8 cellular contexts compared by ENCODE assay signal in the genomic region with DNA sequence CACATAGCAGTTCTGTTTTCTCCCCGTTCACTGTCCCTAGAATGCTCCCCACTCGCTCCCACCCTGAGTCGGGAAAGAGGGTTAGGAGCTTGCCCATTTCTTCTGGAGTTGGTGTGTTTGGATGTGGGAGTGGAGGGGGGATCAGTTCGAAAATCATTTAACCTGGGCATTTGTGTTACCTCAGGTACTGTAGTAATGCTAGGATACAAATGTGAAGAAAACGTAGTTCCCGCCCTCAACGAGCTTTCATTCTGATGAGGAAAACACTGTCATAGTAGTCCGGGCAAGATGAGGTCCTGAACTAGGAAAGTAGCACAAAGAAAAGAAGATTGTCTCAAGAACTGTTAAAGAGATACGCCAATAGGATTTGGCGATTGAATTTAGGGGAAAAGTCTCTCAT. TPM values are rescaled to one million over a fixed set of nuclear protein-coding genes. Genes with fewer than 3 reads are reported as not detected.
A peak's percentile ranks its signal among the peaks of the same experiment; 100 is the strongest.
DNase-seq lines count a peak whose midpoint lies in the region; ATAC-seq and TF ChIP-seq lines count a peak whose summit lies in the region.

No MANE protein-coding gene starts in this region.

- no peak for TF ChIP-seq POLR2A in prostate gland (IDR thresholded peaks at IDR 0.05)

- ATAC-seq in GM21717 (IDR thresholded peaks at IDR 0.05; ENCODE audit: unreplicated experiment): peak; percentile 1
- no peak for ATAC-seq in GM21529 (IDR thresholded peaks at IDR 0.05; ENCODE audit: unreplicated experiment)
- ATAC-seq in HG03469 (IDR thresholded peaks at IDR 0.05; ENCODE audit: unreplicated experiment): no peak

- H3K4me3 ChIP-seq in SK-N-MC: peak overlapping the region; percentile 87
- H3K4me3 ChIP-seq in prostate gland: peak overlapping the region; percentile 61 to 65

- no peaks in the 10 kb centered on the region for H3K4me1 ChIP-seq in prostate gland (replicated peaks)

- peak overlapping the region; percentile 70 for H3K27ac ChIP-seq in SK-N-MC
- H3K27ac ChIP-seq in prostate gland: peak overlapping the region; percentile 64 to 78

- H3K36me3 ChIP-seq in SK-N-MC (ENCODE audit: insufficient read depth, low read length): peaks cover 79% of the 10 kb centered on the region
- peaks cover 4 to 10% of the 10 kb centered on the region in 2 donors for H3K36me3 ChIP-seq in prostate gland

- no peaks in the 10 kb centered on the region for H3K27me3 ChIP-seq in prostate gland (replicated peaks; ENCODE audit: insufficient read depth)

- 15% methylated on average over 10 of the region's 10 CpGs for WGBS in prostate gland

- intact Hi-C loops in prostate gland (cut with DNase I): loop anchor here (5.0 kb wide), 2 partner anchors 155 to 210 kb away; partner anchors contain the start of genes CFAP68 and FDXACB1

- no peak for DNase-seq in SK-N-MC (ENCODE audit: low read depth, low spot score)
- DNase-seq in fibroblast of peridontal ligament (ENCODE audit: extremely low read depth): peak; percentile 5
- no peak for DNase-seq in prostate gland (ENCODE audit: low spot score)
- no peak for DNase-seq in activated CD4-positive, CD25-positive, alpha-beta regulatory T cell (lab: John Stamatoyannopoulos, UW)
- no peak for DNase-seq in GM10248 (ENCODE audit: extremely low spot score)

- H3K9me3 ChIP-seq in SK-N-MC (ENCODE audit: low read depth, low read length) (no peaks in the 10 kb centered on the region), prostate gland (no peaks in the 10 kb centered on the region)

- POLR2A ChIA-PET in GM10248 (lab: Yijun Ruan, JAX): no interaction called here

- CTCF ChIA-PET in GM10248 (lab: Yijun Ruan, JAX): interaction anchor here (1.0 to 2.1 kb wide), 4 partner anchors 10 to 193 kb away, joined by 3 to 10 read pairs (median 5); no protein-coding TSS in a partner anchor

- H3K9ac ChIP-seq in SK-N-MC (ENCODE audit: insufficient read length): peak overlapping the region; percentile 96

- TF ChIP-seq CTCF in prostate gland (IDR thresholded peaks at IDR 0.05) (no peak), GM10248 (IDR thresholded peaks at IDR 0.05; ENCODE audit: control extremely low read depth, extremely low read depth, low read depth, missing control alignments) (no peak)

RNA-seq across cellular contexts. Expression of gene SDHD, which starts 0.5 kb away (rescaled TPM):
- 100 to 1,000 TPM in 1 of 2 donors, 10 to 100 TPM in 1; 91.6 to 107 TPM for total RNA-seq in prostate gland

RNA-seq across cellular contexts. Expression of gene TIMM8B, which starts 0.7 kb away (rescaled TPM):
- total RNA-seq in prostate gland: 10 to 100 TPM; 43.1 to 49.5 TPM

RNA-seq across cellular contexts. Expression of gene NKAPD1, which starts 13.1 kb away (rescaled TPM):
- 10 to 100 TPM; 11.8 to 16.8 TPM for total RNA-seq in prostate gland

RNA-seq across cellular contexts. Expression of gene PIH1D2, which starts 13.4 kb away (rescaled TPM):
- total RNA-seq in prostate gland: 10 to 100 TPM in 1 of 2 donors, 1 to 10 TPM in 1; 1.1 to 13.7 TPM
